27 cellular contexts compared by ENCODE assay signal in the genomic region with DNA sequence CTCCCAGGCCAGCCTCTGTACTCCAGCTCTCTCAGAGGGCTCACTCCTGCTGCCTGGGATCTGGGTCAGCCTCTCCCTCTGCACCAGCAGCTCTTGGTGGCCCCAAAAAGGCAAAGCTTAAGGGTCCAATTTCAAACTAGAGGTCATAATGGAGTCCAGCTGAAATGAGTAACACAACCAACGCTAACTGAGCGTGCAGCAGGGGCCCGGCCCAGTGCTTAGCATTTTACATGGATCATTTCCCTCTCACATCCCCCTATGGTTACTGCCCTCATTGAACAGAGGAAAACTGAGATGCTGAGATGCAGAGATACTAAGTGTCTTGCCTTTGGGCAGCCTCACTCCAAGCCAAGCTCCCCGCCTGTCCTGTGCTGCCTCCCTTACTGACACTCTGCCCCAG. TPM values are rescaled to one million over a fixed set of nuclear protein-coding genes. Genes with fewer than 3 reads are reported as not detected.
DNase-seq lines count a peak whose midpoint lies in the region; ATAC-seq and TF ChIP-seq lines count a peak whose summit lies in the region.
"Had no signal": no experiment of that assay in that cellular context is flagged by ENCODE, and none has a peak within 500 bp of the region (broad histone marks: within the 10 kb centered on the region; RNA-seq: fewer than 3 reads in every experiment).

No MANE protein-coding gene starts in this region.

- TF ChIP-seq RAD21 in HCT116 (IDR thresholded peaks at IDR 0.05; ENCODE audit: low read depth) = no peak

- intact Hi-C loops in HCT116 (cut with micrococcal nuclease) = no loop called here
- intact Hi-C loops in body of pancreas (cut with DNase I) = no loop called here

- no peak for TF ChIP-seq POLR2A in HCT116 (IDR thresholded peaks at IDR 0.05; ENCODE audit: borderline replicate concordance, extremely low read depth, insufficient read depth, insufficient read length)
- TF ChIP-seq POLR2A in body of pancreas (IDR thresholded peaks at IDR 0.05) = no peak

- BruUV-seq in HCT116 (replicated peaks; lab: Mats Ljungman, UMichigan) = no TSS peak

- H2AFZ ChIP-seq in HCT116 (ENCODE audit: low read depth, low read length, poor library complexity, severe bottlenecking) = no peak overlapping the region

- no peak overlapping the region; the same call in 1 of the 2 replicates for H3K27ac ChIP-seq in HCT116 (ENCODE audit: low read depth, low read length)
- peak overlapping the region; percentile 57 for H3K27ac ChIP-seq in angular gyrus (ENCODE audit: low read depth, low read length)
- H3K27ac ChIP-seq in body of pancreas = no peak overlapping the region
- H3K27ac ChIP-seq: BLaER1 treated with 17β-estradiol and CSF1 and Interleukin-3, amounts not matched to agents 10 nM and 100 nM; colonic mucosa; testis; uterus had no signal

- 97% methylated on average over 4 of the region's 4 CpGs for WGBS in body of pancreas, 2 donors

- peak overlapping the region; percentile 61; the same call in 1 of the 2 replicates for H3K4me2 ChIP-seq in HCT116 (ENCODE audit: low read length)
- H3K4me2 ChIP-seq in skeletal muscle satellite cell (ENCODE audit: low read length) = peak overlapping the region; percentile 4
- H3K4me2 ChIP-seq: BLaER1 treated with 17β-estradiol and CSF1 and Interleukin-3, amounts not matched to agents 10 nM and 100 nM had no signal

- TF ChIP-seq CTCF in HCT116 (IDR thresholded peaks at IDR 0.05 in 2 of 3, conservative IDR thresholded peaks at IDR 0.05 in 1 of 3; ENCODE audit: borderline replicate concordance in 1 of 3, insufficient read depth in 1 of 3, low read depth in 2 of 3, low read length in 2 of 3) (no peak), body of pancreas (IDR thresholded peaks at IDR 0.05) (no peak)

- H3K4me3 ChIP-seq in HCT116 (replicated peaks in 1 of 2; ENCODE audit: low read depth in 1 of 2, low read length in 2 of 2) (no peak overlapping the region), skeletal muscle satellite cell (ENCODE audit: low read length) (no peak overlapping the region), body of pancreas (no peak overlapping the region)
- H3K4me3 ChIP-seq: BLaER1 treated with 17β-estradiol and CSF1 and Interleukin-3, amounts not matched to agents 10 nM and 100 nM; colonic mucosa; GM12878; skin epidermis; testis; uterus had no signal

- H3K9me2 ChIP-seq in HCT116 (ENCODE audit: insufficient read depth) = no peaks in the 10 kb centered on the region

- H3K9me3 ChIP-seq in HCT116 (ENCODE audit: control insufficient read depth in 1 of 2, insufficient read depth in 1 of 2, low read depth in 1 of 2, low read length in 2 of 2) (no peaks in the 10 kb centered on the region), skeletal muscle satellite cell (replicated peaks; ENCODE audit: low read length) (no peaks in the 10 kb centered on the region), body of pancreas (no peaks in the 10 kb centered on the region)
- H3K9me3 ChIP-seq: BLaER1 treated with 17β-estradiol and CSF1 and Interleukin-3, amounts not matched to agents 10 nM and 100 nM; colonic mucosa; testis; uterus had no signal

- H3K9ac ChIP-seq in HCT116 (ENCODE audit: low read length) = no peak overlapping the region
- no peak overlapping the region for H3K9ac ChIP-seq in skeletal muscle satellite cell (ENCODE audit: low read depth, low read length)
- H3K9ac ChIP-seq: BLaER1 treated with 17β-estradiol and CSF1 and Interleukin-3, amounts not matched to agents 10 nM and 100 nM had no signal

- CTCF ChIA-PET in HCT116 (lab: Charles Lee) = interaction anchor here (2.9 kb wide), 1 partner anchor 9 kb away, joined by 15 read pairs; no protein-coding TSS in a partner anchor

- ATAC-seq in HCT116 = no peak
- no peak for ATAC-seq in body of pancreas
- ATAC-seq: activated CD8-positive, alpha-beta T cell treated with anti-CD3 and anti-CD28 coated beads for 36 hours; activated T-helper 17 cell treated with anti-CD3 and anti-CD28 coated beads, Interleukin-2, amount 50 U/mL, for 72 hours; GM12878 had no signal

- no peaks in the 10 kb centered on the region for H3K27me3 ChIP-seq in HCT116 (ENCODE audit: insufficient read depth, low read length)
- no peaks in the 10 kb centered on the region for H3K27me3 ChIP-seq in skeletal muscle satellite cell (ENCODE audit: control insufficient read depth, insufficient read depth, low read length)
- no peaks in the 10 kb centered on the region for H3K27me3 ChIP-seq in body of pancreas
- H3K27me3 ChIP-seq: BLaER1 treated with 17β-estradiol and CSF1 and Interleukin-3, amounts not matched to agents 10 nM and 100 nM; colonic mucosa; testis; uterus had no signal

- no peak for DNase-seq in HCT116 (ENCODE audit: low read depth, low spot score)
- peak; percentile 64 for DNase-seq in left kidney (ENCODE audit: low read depth, low spot score)
- DNase-seq in ureter (ENCODE audit: low spot score) = no peak
- no peak for DNase-seq in NCI-H187 (lab: John Stamatoyannopoulos, UW)
- DNase-seq in body of pancreas = no peak
- DNase-seq: activated CD8-positive, alpha-beta T cell treated with anti-CD3 and anti-CD28 coated beads for 36 hours; activated naive CD4-positive, alpha-beta T cell treated with anti-CD3 and anti-CD28 coated beads, Interleukin-2, amount 10 ng/mL, durations not matched to agents 7 days and 5 days; amniotic stem cell; colonic mucosa; DMS153; effector CD8-positive, alpha-beta T cell; Karpas-422; NCI-H1417 treated with DMSO at 0.1 percent for 48 hours; NCI-H2081 treated with DMSO at 0.1 percent for 48 hours; NCI-H526 treated with DMSO at 0.1 percent for 48 hours; NK-92 treated with Interleukin-12 subunit alpha and Interleukin-12 subunit beta, amount 100 ng/mL, for 24 hours; SHP77 treated with DMSO at 0.1 percent for 48 hours; stimulated activated naive CD4-positive, alpha-beta T cell; SW 1271; testis had no signal

- H3K4me1 ChIP-seq in HCT116 (ENCODE audit: control insufficient read depth in 1 of 2, insufficient read depth in 2 of 2, low read length in 2 of 2) (peaks cover 15 to 24% of the 10 kb centered on the region in 2 experiments), skeletal muscle satellite cell (ENCODE audit: control insufficient read depth, insufficient read depth, low read length) (peaks cover 24% of the 10 kb centered on the region), body of pancreas (no peaks in the 10 kb centered on the region)
- H3K4me1 ChIP-seq: colonic mucosa, testis, uterus had no signal

- POLR2A ChIA-PET in HCT116 (lab: Charles Lee) = no interaction called here

- RAD21 ChIA-PET in HCT116 (lab: Charles Lee; ENCODE audit: low non-redundant PET in 1 of 2, low total read pairs in 2 of 2, uncharacterized antibody in 2 of 2, unreplicated experiment in 2 of 2) = interaction anchor here in 1 of 2 experiments (0.6 kb wide), 1 partner anchor 15 kb away, joined by 6 read pairs; no protein-coding TSS in a partner anchor

- H3K79me2 ChIP-seq in HCT116 (ENCODE audit: insufficient read depth, low read length) = no peaks in the 10 kb centered on the region

- no peaks in the 10 kb centered on the region; a peak in 2 of 4 replicates for H3K36me3 ChIP-seq in HCT116 (ENCODE audit: control insufficient read depth in 1 of 2, insufficient read depth in 2 of 2, low read length in 2 of 2)
- peaks cover 38% of the 10 kb centered on the region for H3K36me3 ChIP-seq in skeletal muscle satellite cell (ENCODE audit: insufficient read depth, low read length)
- peaks cover 0 to 14% of the 10 kb centered on the region in 2 donors for H3K36me3 ChIP-seq in body of pancreas (replicated peaks in 1 of 2; ENCODE audit: insufficient read depth in 1 of 2, low read depth in 2 of 2)
- H3K36me3 ChIP-seq: colonic mucosa, uterus had no signal

- H4K20me1 ChIP-seq in HCT116 (ENCODE audit: insufficient read depth) = no peaks in the 10 kb centered on the region

TF ChIP-seq in HCT116, 20 proteins besides CTCF, POLR2A, EP300 and RAD21 (continues in another document):
- TF ChIP-seq YY1 (IDR thresholded peaks at IDR 0.05; ENCODE audit: extremely low read depth, insufficient replicate concordance, low read depth, low read length) (no peak), EZH2phosphoT487 (IDR thresholded peaks at IDR 0.05; ENCODE audit: borderline replicate concordance) (no peak), EZH2 (IDR thresholded peaks at IDR 0.05) (no peak), CBX3 (IDR thresholded peaks at IDR 0.05; ENCODE audit: low read depth) (no peak), POLR2AphosphoS5 (IDR thresholded peaks at IDR 0.05; ENCODE audit: low read depth, low read length) (no peak), ZNF274 (IDR thresholded peaks at IDR 0.05; ENCODE audit: low read depth, low read length) (no peak), ELF1 (IDR thresholded peaks at IDR 0.05; ENCODE audit: borderline replicate concordance, low read depth) (no peak), SRF (IDR thresholded peaks at IDR 0.05; ENCODE audit: low read depth) (no peak)
- TF ChIP-seq, protein P1, sequence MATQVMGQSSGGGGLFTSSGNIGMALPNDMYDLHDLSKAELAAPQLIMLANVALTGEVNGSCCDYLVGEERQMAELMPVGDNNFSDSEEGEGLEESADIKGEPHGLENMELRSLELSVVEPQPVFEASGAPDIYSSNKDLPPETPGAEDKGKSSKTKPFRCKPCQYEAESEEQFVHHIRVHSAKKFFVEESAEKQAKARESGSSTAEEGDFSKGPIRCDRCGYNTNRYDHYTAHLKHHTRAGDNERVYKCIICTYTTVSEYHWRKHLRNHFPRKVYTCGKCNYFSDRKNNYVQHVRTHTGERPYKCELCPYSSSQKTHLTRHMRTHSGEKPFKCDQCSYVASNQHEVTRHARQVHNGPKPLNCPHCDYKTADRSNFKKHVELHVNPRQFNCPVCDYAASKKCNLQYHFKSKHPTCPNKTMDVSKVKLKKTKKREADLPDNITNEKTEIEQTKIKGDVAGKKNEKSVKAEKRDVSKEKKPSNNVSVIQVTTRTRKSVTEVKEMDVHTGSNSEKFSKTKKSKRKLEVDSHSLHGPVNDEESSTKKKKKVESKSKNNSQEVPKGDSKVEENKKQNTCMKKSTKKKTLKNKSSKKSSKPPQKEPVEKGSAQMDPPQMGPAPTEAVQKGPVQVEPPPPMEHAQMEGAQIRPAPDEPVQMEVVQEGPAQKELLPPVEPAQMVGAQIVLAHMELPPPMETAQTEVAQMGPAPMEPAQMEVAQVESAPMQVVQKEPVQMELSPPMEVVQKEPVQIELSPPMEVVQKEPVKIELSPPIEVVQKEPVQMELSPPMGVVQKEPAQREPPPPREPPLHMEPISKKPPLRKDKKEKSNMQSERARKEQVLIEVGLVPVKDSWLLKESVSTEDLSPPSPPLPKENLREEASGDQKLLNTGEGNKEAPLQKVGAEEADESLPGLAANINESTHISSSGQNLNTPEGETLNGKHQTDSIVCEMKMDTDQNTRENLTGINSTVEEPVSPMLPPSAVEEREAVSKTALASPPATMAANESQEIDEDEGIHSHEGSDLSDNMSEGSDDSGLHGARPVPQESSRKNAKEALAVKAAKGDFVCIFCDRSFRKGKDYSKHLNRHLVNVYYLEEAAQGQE (IDR thresholded peaks at IDR 0.05; ENCODE audit: low read depth) = no peak

RNA-seq across cellular contexts. Expression of a gene that starts 39.3 kb away (rescaled TPM):
- total RNA-seq in HCT116 (2021; ENCODE audit: unreplicated experiment) (35.3 TPM), ureter (41.1 TPM), body of pancreas (10 to 100 TPM; 26.5 to 27.7 TPM)
- 22.8 and 29.2 TPM in 2 replicates for polyA plus RNA-seq in HCT116 (2012)
- total RNA-seq in skeletal muscle satellite cell (2012; rRNA removed) = 29.1 and 43.3 TPM in 2 replicates
